ENCODE assay signal across 22 cellular contexts in genomic region chr4:887034-887763, GRCh38. TPM values are rescaled to one million over a fixed set of nuclear protein-coding genes. Genes with fewer than 3 reads are reported as not detected.
DNase-seq lines count a peak whose midpoint lies in the region; ATAC-seq and TF ChIP-seq lines count a peak whose summit lies in the region.
"Had no signal": no experiment of that assay in that cellular context is flagged by ENCODE, and none has a peak within 500 bp of the region (broad histone marks: within the 10 kb centered on the region; RNA-seq: fewer than 3 reads in every experiment).

No MANE protein-coding gene starts in this region.

- H2BK5ac ChIP-seq in mesenchymal stem cell (ENCODE audit: low read depth, low read length, poor library complexity, severe bottlenecking): no peak overlapping the region

- ATAC-seq in CD4-positive, alpha-beta T cell (ENCODE audit: poor library complexity): no peak
- ATAC-seq in GM18505 (IDR thresholded peaks at IDR 0.05; ENCODE audit: unreplicated experiment): no peak
- no peak for ATAC-seq in T-helper 17 cell
- no peak for ATAC-seq in esophagus mucosa

- no peaks in the 10 kb centered on the region for H3K27me3 Mint-ChIP-seq in CD4-positive, alpha-beta T cell
- no peaks in the 10 kb centered on the region for H3K27me3 Mint-ChIP-seq in T-helper 17 cell
- H3K27me3 Mint-ChIP-seq: CD4-positive, CD25-positive, alpha-beta regulatory T cell had no signal

- H3K36me3 ChIP-seq in mesenchymal stem cell (ENCODE audit: control insufficient read depth in 1 of 2, insufficient read depth in 2 of 2, low read depth in 1 of 2, low read length in 2 of 2): peaks cover 80 to 98% of the 10 kb centered on the region in 2 experiments

- no peak overlapping the region for H3K4me3 Mint-ChIP-seq in CD4-positive, alpha-beta T cell
- no peak overlapping the region for H3K4me3 Mint-ChIP-seq in T-helper 17 cell
- H3K4me3 Mint-ChIP-seq: CD4-positive, CD25-positive, alpha-beta regulatory T cell; HFFc6 had no signal

- H2BK12ac ChIP-seq in mesenchymal stem cell (ENCODE audit: low read length in 2 of 2): no peak overlapping the region

- 98% methylated on average over 63 of the region's 63 CpGs for WGBS in mesenchymal stem cell

- no peak overlapping the region for H3K4me3 ChIP-seq in mesenchymal stem cell (ENCODE audit: insufficient read depth in 1 of 2, low read depth in 1 of 2, low read length in 2 of 2)
- H3K4me3 ChIP-seq: PC-9, SK-N-MC had no signal

- peaks cover 26% of the 10 kb centered on the region for H3K79me1 ChIP-seq in mesenchymal stem cell (replicated peaks; ENCODE audit: low read length, poor library complexity, severe bottlenecking)

- H4K8ac ChIP-seq in mesenchymal stem cell (ENCODE audit: low read length): no peak overlapping the region

- no peak overlapping the region for H3K23ac ChIP-seq in mesenchymal stem cell (ENCODE audit: low read length in 2 of 2)

- peak overlapping the region in 1 of 2 experiments; percentile 56 for H3K14ac ChIP-seq in mesenchymal stem cell (ENCODE audit: low read length in 2 of 2)

- H3K4ac ChIP-seq in mesenchymal stem cell (ENCODE audit: low read depth in 1 of 2, low read length in 2 of 2): no peak overlapping the region

- no peaks in the 10 kb centered on the region for H3K9me3 Mint-ChIP-seq in CD4-positive, alpha-beta T cell
- H3K9me3 Mint-ChIP-seq: CD4-positive, CD25-positive, alpha-beta regulatory T cell; HFFc6 had no signal

- POLR2A ChIA-PET in CD4-positive, alpha-beta T cell (lab: Charles Lee): no interaction called here

- no peak overlapping the region for H2BK120ac ChIP-seq in mesenchymal stem cell (ENCODE audit: low read depth, low read length)

- H3K27ac Mint-ChIP-seq in CD4-positive, alpha-beta T cell: peak overlapping the region; percentile 61
- H3K27ac Mint-ChIP-seq in T-helper 17 cell: peak overlapping the region; percentile 19
- H3K27ac Mint-ChIP-seq: HFFc6 had no signal

- no peak overlapping the region for H3K27ac ChIP-seq in CD4-positive, alpha-beta T cell (ENCODE audit: low read depth, low read length)
- H3K27ac ChIP-seq in mesenchymal stem cell (ENCODE audit: low read length, poor library complexity, severe bottlenecking): no peak overlapping the region
- H3K27ac ChIP-seq: KMS-11, PC-9, SK-N-MC had no signal

- CTCF ChIA-PET in CD4-positive, alpha-beta T cell (lab: Charles Lee): no interaction called here

- H4K91ac ChIP-seq in mesenchymal stem cell (ENCODE audit: low read length): peak overlapping the region; percentile 0

- no peak for TF ChIP-seq CTCF in CD4-positive, alpha-beta T cell (IDR thresholded peaks at IDR 0.05)

- no peaks in the 10 kb centered on the region for H3K4me1 Mint-ChIP-seq in CD4-positive, alpha-beta T cell (ENCODE audit: low read depth)
- H3K4me1 Mint-ChIP-seq in T-helper 17 cell: peaks cover 9% of the 10 kb centered on the region

- DNase-seq in CD4-positive, alpha-beta T cell: no peak
- DNase-seq in T-helper 17 cell (no peak), mesenchymal stem cell (no peak), inferior parietal cortex (ENCODE audit: extremely low spot score) (no peak), amygdala (lab: John Stamatoyannopoulos, UW) (no peak)
- DNase-seq: BE2C; CD4-positive, CD25-positive, alpha-beta regulatory T cell; COR-L47; DMS79; HFFc6; NCI-H1092 treated with DMSO at 0.1 percent for 48 hours; NCI-H1436 treated with DMSO at 0.1 percent for 48 hours; NCI-H2029; NCI-H2227 treated with DMSO at 0.1 percent for 48 hours; NCI-H510A; PC-9; RPMI8226; SHP77 had no signal

- no peak overlapping the region for H2AK5ac ChIP-seq in mesenchymal stem cell (ENCODE audit: low read length, severe bottlenecking)

- TF ChIP-seq POLR2A in GM18505 (IDR thresholded peaks at IDR 0.05; ENCODE audit: borderline replicate concordance, extremely low read depth, insufficient read depth, insufficient read length): peak; percentile 24

- H3K18ac ChIP-seq in mesenchymal stem cell (ENCODE audit: low read depth in 1 of 2, low read length in 2 of 2): no peak overlapping the region

- H3K36me3 Mint-ChIP-seq in CD4-positive, alpha-beta T cell (ENCODE audit: low read depth): peaks cover 57% of the 10 kb centered on the region
- no peaks in the 10 kb centered on the region for H3K36me3 Mint-ChIP-seq in T-helper 17 cell (ENCODE audit: low read depth)

- no peak overlapping the region for H2AFZ ChIP-seq in mesenchymal stem cell (ENCODE audit: low read depth, low read length)
- H2AFZ ChIP-seq: PC-9 had no signal

- no peaks in the 10 kb centered on the region for H3K27me3 ChIP-seq in CD4-positive, alpha-beta T cell (ENCODE audit: control insufficient read depth, insufficient read depth, low read length)
- H3K27me3 ChIP-seq in mesenchymal stem cell (ENCODE audit: control insufficient read depth in 1 of 2, insufficient read depth in 1 of 2, low read length in 2 of 2): no peaks in the 10 kb centered on the region
- H3K27me3 ChIP-seq: BE2C had no signal

- H3K9ac ChIP-seq in mesenchymal stem cell (ENCODE audit: low read length): no peak overlapping the region
- H3K9ac ChIP-seq: KMS-11 had no signal

- no peak overlapping the region for H2BK15ac ChIP-seq in mesenchymal stem cell (ENCODE audit: low read depth, poor library complexity, severe bottlenecking)

- peaks cover 1% of the 10 kb centered on the region for H3K4me1 ChIP-seq in mesenchymal stem cell (ENCODE audit: control insufficient read depth, insufficient read depth, low read depth, low read length)
- H3K4me1 ChIP-seq: BE2C had no signal

- no peak overlapping the region for H3K4me2 ChIP-seq in mesenchymal stem cell (ENCODE audit: low read length, poor library complexity, severe bottlenecking)
- H3K4me2 ChIP-seq: KMS-11, PC-9 had no signal

- intact Hi-C loops in CD4-positive, alpha-beta T cell (cut with DNase I, micrococcal nuclease): no loop called here

- H3K9me3 ChIP-seq in CD4-positive, alpha-beta T cell (ENCODE audit: control insufficient read depth, low read length): no peaks in the 10 kb centered on the region
- H3K9me3 ChIP-seq in T-helper 17 cell (ENCODE audit: control insufficient read depth, low read length, poor library complexity, severe bottlenecking) (no peaks in the 10 kb centered on the region), mesenchymal stem cell (ENCODE audit: control insufficient read depth, low read length) (no peaks in the 10 kb centered on the region)
- H3K9me3 ChIP-seq: BE2C had no signal

RNA-seq across cellular contexts. Expression of gene GAK, which starts 44.9 kb away (rescaled TPM):
- total RNA-seq in CD4-positive, alpha-beta T cell: 100 to 1,000 TPM; 130 to 131 TPM
- total RNA-seq in T-helper 17 cell: 100 to 1,000 TPM; 192 to 215 TPM
- 65.4 TPM for polyA plus RNA-seq in mesenchymal stem cell (2013, experiment 1 of 2)
- 63.5 TPM for polyA plus RNA-seq in mesenchymal stem cell (2013, experiment 2 of 2)
- total RNA-seq in esophagus mucosa: 69.1 TPM

RNA-seq across cellular contexts. Expression of gene TMEM175, which starts 45.1 kb away (rescaled TPM):
- 10 to 100 TPM; 51.3 to 57.7 TPM for total RNA-seq in CD4-positive, alpha-beta T cell
- total RNA-seq in T-helper 17 cell: 10 to 100 TPM; 36.9 to 43.6 TPM
- 20.5 TPM for polyA plus RNA-seq in mesenchymal stem cell (2013, experiment 1 of 2)
- polyA plus RNA-seq in mesenchymal stem cell (2013, experiment 2 of 2): 23.0 TPM
- 11.2 TPM for total RNA-seq in esophagus mucosa
